8 cellular contexts compared by ENCODE assay signal in genomic region chr4:122151982-122152698, GRCh38. TPM values are rescaled to one million over a fixed set of nuclear protein-coding genes. Genes with fewer than 3 reads are reported as not detected.
DNase-seq lines count a peak whose midpoint lies in the region; ATAC-seq lines count a peak whose summit lies in the region.

A gene with protein sequence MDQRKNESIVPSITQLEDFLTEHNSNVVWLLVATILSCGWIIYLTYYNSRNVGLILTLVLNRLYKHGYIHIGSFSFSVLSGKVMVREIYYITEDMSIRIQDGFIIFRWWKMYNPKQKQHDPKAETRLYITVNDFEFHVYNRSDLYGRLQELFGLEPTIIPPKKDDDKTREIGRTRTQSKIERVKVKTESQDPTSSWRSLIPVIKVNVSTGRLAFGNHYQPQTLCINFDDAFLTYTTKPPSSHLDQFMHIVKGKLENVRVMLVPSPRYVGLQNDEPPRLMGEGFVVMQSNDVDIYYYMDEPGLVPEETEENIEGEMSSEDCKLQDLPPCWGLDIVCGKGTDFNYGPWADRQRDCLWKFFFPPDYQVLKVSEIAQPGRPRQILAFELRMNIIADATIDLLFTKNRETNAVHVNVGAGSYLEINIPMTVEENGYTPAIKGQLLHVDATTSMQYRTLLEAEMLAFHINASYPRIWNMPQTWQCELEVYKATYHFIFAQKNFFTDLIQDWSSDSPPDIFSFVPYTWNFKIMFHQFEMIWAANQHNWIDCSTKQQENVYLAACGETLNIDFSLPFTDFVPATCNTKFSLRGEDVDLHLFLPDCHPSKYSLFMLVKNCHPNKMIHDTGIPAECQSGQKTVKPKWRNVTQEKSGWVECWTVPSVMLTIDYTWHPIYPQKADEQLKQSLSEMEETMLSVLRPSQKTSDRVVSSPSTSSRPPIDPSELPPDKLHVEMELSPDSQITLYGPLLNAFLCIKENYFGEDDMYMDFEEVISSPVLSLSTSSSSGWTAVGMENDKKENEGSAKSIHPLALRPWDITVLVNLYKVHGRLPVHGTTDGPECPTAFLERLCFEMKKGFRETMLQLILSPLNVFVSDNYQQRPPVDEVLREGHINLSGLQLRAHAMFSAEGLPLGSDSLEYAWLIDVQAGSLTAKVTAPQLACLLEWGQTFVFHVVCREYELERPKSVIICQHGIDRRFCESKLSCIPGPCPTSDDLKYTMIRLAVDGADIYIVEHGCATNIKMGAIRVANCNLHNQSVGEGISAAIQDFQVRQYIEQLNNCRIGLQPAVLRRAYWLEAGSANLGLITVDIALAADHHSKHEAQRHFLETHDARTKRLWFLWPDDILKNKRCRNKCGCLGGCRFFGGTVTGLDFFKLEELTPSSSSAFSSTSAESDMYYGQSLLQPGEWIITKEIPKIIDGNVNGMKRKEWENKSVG (N-terminal part only) (plus strand): TSS chr4:122152331. CDS start chr4:122170648, 18,317 bp downstream.

- H3K4me3 ChIP-seq in mesodermal cell (ENCODE audit: extremely low read depth, insufficient read depth, low read length, poor library complexity, severe bottlenecking): peak within 1 kb of the TSS; percentile 85

- no peaks in the 10 kb centered on the region for H3K9me3 ChIP-seq in mesodermal cell (ENCODE audit: control insufficient read depth, low read length)

- peaks cover 30% of the 10 kb centered on the region for H3K36me3 ChIP-seq in mesodermal cell (ENCODE audit: control insufficient read depth, insufficient read depth, low read length)

- DNase-seq in COLO668 (lab: John Stamatoyannopoulos, UW; ENCODE audit: unreplicated experiment) (peak; percentile 89), HS-27A (ENCODE audit: low read depth) (peak; percentile 31), NOMO-1 treated with dmso at 0.1 percent for 144 hours (lab: John Stamatoyannopoulos, UW; ENCODE audit: unreplicated experiment) (peak; percentile 79)
- peak; percentile 75 for DNase-seq in activated CD8-positive, alpha-beta memory T cell treated with anti-CD3 and anti-CD28 coated beads, Interleukin-2, amount 50 U/mL, for 24 hours (ENCODE audit: extremely low read depth)
- peak; percentile 73 to 78 for DNase-seq in stimulated activated CD8-positive, alpha-beta memory T cell treated with anti-CD3 and anti-CD28 coated beads, Interleukin-15, amount 100 ng/mL, for 4 hours (ENCODE audit: low read depth in 2 of 2)

- peak; percentile 98 for ATAC-seq in GM19467 (IDR thresholded peaks at IDR 0.05; ENCODE audit: unreplicated experiment)

- no peaks in the 10 kb centered on the region for H3K4me1 ChIP-seq in mesodermal cell (ENCODE audit: control insufficient read depth, insufficient read depth, low read length, poor library complexity, severe bottlenecking)

- in situ Hi-C loops in endometrial microvascular endothelial cells (cut with HindIII; ENCODE audit: inconsistent ontology term, low pct_unique_long_range_greater_than_20kb, low sequenced_read_pairs): no loop called here

- 1% methylated on average over 30 to 35 of the region's 50 CpGs for WGBS in mesodermal cell (ENCODE audit: insufficient coverage in 2 of 2), 2 experiments

- H3K27ac ChIP-seq in mesodermal cell (ENCODE audit: low read depth, low read length, severe bottlenecking): peak within 1 kb of the TSS; percentile 58

RNA-seq across cellular contexts. Expression of the gene that starts here (rescaled TPM):
- total RNA-seq in endometrial microvascular endothelial cells (ENCODE audit: inconsistent ontology term): 42.6 TPM
- polyA plus RNA-seq in mesodermal cell (2013, experiment 1 of 2): 32.1 TPM
- polyA plus RNA-seq in mesodermal cell (2013, experiment 2 of 2): 30.0 TPM

Comparison
In these comparisons a context has a peak if more than half of its experiments do, and no peak if none do; other contexts are left out.
1. Peak in every context shown above with its lines: DNase-seq, ATAC-seq, H3K4me3 ChIP-seq and H3K27ac ChIP-seq.
2. DNase-seq: peak in every context shown above with its lines; median percentile 89 in COLO668; 79 in NOMO-1 treated with dmso at 0.1 percent for 144 hours; 76 in stimulated activated CD8-positive, alpha-beta memory T cell treated with anti-CD3 and anti-CD28 coated beads, Interleukin-15, amount 100 ng/mL, for 4 hours; 75 in activated CD8-positive, alpha-beta memory T cell treated with anti-CD3 and anti-CD28 coated beads, Interleukin-2, amount 50 U/mL, for 24 hours; 31 in HS-27A.